Comparison of ENCODE assay signal across 1 cellular context in genomic region chrX:96211953-96212352, GRCh38.
TF ChIP-seq lines count a peak whose summit lies in the region.

No MANE protein-coding gene starts in this region.

TF ChIP-seq in liver, 16 proteins besides CTCF, POLR2A, EP300 and RAD21 (continued from another document):
- TF ChIP-seq SP1 (IDR thresholded peaks at IDR 0.05): no peak
- TF ChIP-seq TAF1 (conservative IDR thresholded peaks at IDR 0.05): no peak
- TF ChIP-seq HNF4G (IDR thresholded peaks at IDR 0.05): no peak
- no peak for TF ChIP-seq ATF3 (IDR thresholded peaks at IDR 0.05)
- TF ChIP-seq EGR1 (IDR thresholded peaks at IDR 0.05; ENCODE audit: low read depth in 2 of 2): no peak
- TF ChIP-seq NR2F2 (IDR thresholded peaks at IDR 0.05): no peak
- no peak for TF ChIP-seq FOXA1 (IDR thresholded peaks at IDR 0.05)
